In genomic region chr19:15555759-15556633, GRCh38 we compare ENCODE assay signal across 8 cellular contexts. TPM values are rescaled to one million over a fixed set of nuclear protein-coding genes. Genes with fewer than 3 reads are reported as not detected.
DNase-seq lines count a peak whose midpoint lies in the region; ATAC-seq and TF ChIP-seq lines count a peak whose summit lies in the region.

No MANE protein-coding gene starts in this region.

- peak; percentile 81 for ATAC-seq in GM18511 (IDR thresholded peaks at IDR 0.05; ENCODE audit: unreplicated experiment)
- peak; percentile 68 for ATAC-seq in HG03175 (IDR thresholded peaks at IDR 0.05; ENCODE audit: unreplicated experiment)
- peak; percentile 90 for ATAC-seq in activated B cell treated with CpG ODN at 0.5 μM for 24 hours (ENCODE audit: low read depth)

- H3K36me3 Mint-ChIP-seq in activated B cell treated with CpG ODN at 0.5 μM for 24 hours (ENCODE audit: low read depth), result no peaks in the 10 kb centered on the region

- H3K4me3 Mint-ChIP-seq in activated B cell treated with CpG ODN at 0.5 μM for 24 hours, result peak overlapping the region; percentile 83

- TF ChIP-seq CTCF in activated B cell treated with CpG ODN at 0.5 μM for 24 hours (IDR thresholded peaks at IDR 0.05), result peak; percentile 33
- TF ChIP-seq CTCF in cardiac fibroblast (IDR thresholded peaks at IDR 0.05; ENCODE audit: low read depth, low read length), result peak; percentile 84

- DNase-seq in 8988T (peak; percentile 84), NCI-H446 (lab: John Stamatoyannopoulos, UW) (peak; percentile 68 to 86), activated B cell treated with CpG ODN at 0.5 μM for 24 hours (peak; percentile 88), cardiac fibroblast (ENCODE audit: low read depth in 2 of 2) (peak; percentile 94 to 95), iris pigment epithelial cell (ENCODE audit: low read depth) (peak; percentile 95)
- DNase-seq in stimulated activated CD4-positive, alpha-beta T cell treated with anti-CD3 and anti-CD28 coated beads, Interleukin-12 subunit alpha, Interleukin-12 subunit beta, amount 100 ng/mL, for 4 hours, result peak; percentile 98

- intact Hi-C loops in activated B cell treated with CpG ODN at 0.5 μM for 24 hours (cut with micrococcal nuclease), result loop anchor here (1.0 to 10.0 kb wide), 10 partner anchors 91 to 684 kb away; partner anchors contain the start of genes AKAP8 and RASAL3

- POLR2A ChIA-PET in activated B cell treated with CpG ODN at 0.5 μM for 24 hours (lab: Charles Lee), result interaction anchor here (0.5 to 2.5 kb wide), 3 partner anchors 9 to 137 kb away, joined by 5 to 19 read pairs (median 6); partner anchors contain the start of gene AKAP8L

- H3K9me3 Mint-ChIP-seq in activated B cell treated with CpG ODN at 0.5 μM for 24 hours, result no peaks in the 10 kb centered on the region

- H3K4me1 Mint-ChIP-seq in activated B cell treated with CpG ODN at 0.5 μM for 24 hours, result peaks cover 17% of the 10 kb centered on the region

- peak overlapping the region; percentile 73 for H3K27ac Mint-ChIP-seq in activated B cell treated with CpG ODN at 0.5 μM for 24 hours

- CTCF ChIA-PET in activated B cell treated with CpG ODN at 0.5 μM for 24 hours (lab: Charles Lee), result interaction anchor here (0.6 to 5.1 kb wide), 13 partner anchors 89 to 464 kb away, joined by 3 to 87 read pairs (median 4); partner anchors contain the start of gene AKAP8L

- peaks cover 9% of the 10 kb centered on the region for H3K27me3 Mint-ChIP-seq in activated B cell treated with CpG ODN at 0.5 μM for 24 hours

- H3K4me3 ChIP-seq in cardiac fibroblast (replicated peaks in 1 of 2; ENCODE audit: low read depth in 2 of 2, low read length in 2 of 2), result peak overlapping the region; percentile 21 to 33

RNA-seq across cellular contexts. Expression of gene CYP4F22, which starts 47.7 kb away (rescaled TPM):
- not detected in 2 replicates for total RNA-seq in activated B cell treated with CpG ODN at 0.5 μM for 24 hours

RNA-seq across cellular contexts. Expression of gene CYP4F8, which starts 59.0 kb away (rescaled TPM):
- not detected in 2 replicates for total RNA-seq in activated B cell treated with CpG ODN at 0.5 μM for 24 hours

Comparison
In these comparisons a context has a peak if more than half of its experiments do, and no peak if none do; other contexts are left out.
1. Peak in every context shown above with its lines: DNase-seq, ATAC-seq and H3K4me3 ChIP-seq.